In the genomic region with DNA sequence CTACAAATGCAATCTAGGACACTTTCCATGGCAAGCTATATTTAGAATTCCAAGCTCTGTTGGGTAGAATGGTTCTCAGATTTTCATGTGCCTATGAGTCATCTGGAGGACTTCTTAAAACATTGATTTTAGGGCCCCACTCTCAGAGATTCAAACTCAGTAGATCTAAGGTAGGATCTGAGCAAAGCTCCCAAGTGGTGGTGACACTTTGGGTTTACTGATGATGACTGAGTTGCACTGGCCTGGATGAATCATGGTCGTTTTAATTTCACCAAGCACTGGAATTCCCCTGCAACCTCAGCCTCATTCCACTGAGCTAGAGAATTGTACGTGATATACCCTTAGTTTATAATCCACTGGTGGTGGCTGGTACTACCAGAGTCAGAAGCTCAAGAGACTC, we compare ENCODE assay signal across 9 cellular contexts.
DNase-seq lines count a peak whose midpoint lies in the region; ATAC-seq lines count a peak whose summit lies in the region.
"Had no signal": no experiment of that assay in that cellular context is flagged by ENCODE, and none has a peak within 500 bp of the region (broad histone marks: within the 10 kb centered on the region; RNA-seq: fewer than 3 reads in every experiment).

No MANE protein-coding gene starts in this region.

- H2BK12ac ChIP-seq in mesenchymal stem cell (ENCODE audit: low read length in 2 of 2) = no peak overlapping the region

- H3K36me3 ChIP-seq in mesenchymal stem cell (ENCODE audit: control insufficient read depth in 1 of 2, insufficient read depth in 2 of 2, low read depth in 1 of 2, low read length in 2 of 2) = no peaks in the 10 kb centered on the region
- H3K36me3 ChIP-seq: suprapubic skin had no signal

- no peaks in the 10 kb centered on the region for H3K27me3 ChIP-seq in mesenchymal stem cell (ENCODE audit: control insufficient read depth in 1 of 2, insufficient read depth in 1 of 2, low read length in 2 of 2)
- H3K27me3 ChIP-seq: suprapubic skin had no signal

- no peak overlapping the region for H4K91ac ChIP-seq in mesenchymal stem cell (ENCODE audit: low read length)

- peak overlapping the region; percentile 83 for H2BK5ac ChIP-seq in mesenchymal stem cell (ENCODE audit: low read depth, low read length, poor library complexity, severe bottlenecking)

- H3K4me3 ChIP-seq in mesenchymal stem cell (ENCODE audit: insufficient read depth in 1 of 2, low read depth in 1 of 2, low read length in 2 of 2) = no peak overlapping the region
- H3K4me3 ChIP-seq: suprapubic skin had no signal

- peak overlapping the region; percentile 86 for H3K27ac ChIP-seq in mesenchymal stem cell (ENCODE audit: low read length, poor library complexity, severe bottlenecking)
- H3K27ac ChIP-seq: suprapubic skin had no signal

- peak overlapping the region; percentile 89 for H2AK5ac ChIP-seq in mesenchymal stem cell (ENCODE audit: low read length, severe bottlenecking)

- H3K9ac ChIP-seq in mesenchymal stem cell (ENCODE audit: low read length) = peak overlapping the region; percentile 6

- peak; percentile 82 for ATAC-seq in GM18868 (IDR thresholded peaks at IDR 0.05; ENCODE audit: unreplicated experiment)
- no peak for ATAC-seq in GM18907 (IDR thresholded peaks at IDR 0.05; ENCODE audit: unreplicated experiment)

- H2BK120ac ChIP-seq in mesenchymal stem cell (ENCODE audit: low read depth, low read length) = no peak overlapping the region

- no peaks in the 10 kb centered on the region for H3K9me3 ChIP-seq in mesenchymal stem cell (ENCODE audit: control insufficient read depth, low read length)
- H3K9me3 ChIP-seq: suprapubic skin had no signal

- H3K18ac ChIP-seq in mesenchymal stem cell (ENCODE audit: low read depth in 1 of 2, low read length in 2 of 2) = no peak overlapping the region

- 38% methylated on average over 1 of the region's 2 CpGs for WGBS in mesenchymal stem cell

- H3K14ac ChIP-seq in mesenchymal stem cell (ENCODE audit: low read length in 2 of 2) = no peak overlapping the region

- peaks cover 9% of the 10 kb centered on the region for H3K4me1 ChIP-seq in mesenchymal stem cell (ENCODE audit: control insufficient read depth, insufficient read depth, low read depth, low read length)

- no peak overlapping the region for H3K4ac ChIP-seq in mesenchymal stem cell (ENCODE audit: low read depth in 1 of 2, low read length in 2 of 2)

- H2AFZ ChIP-seq in mesenchymal stem cell (ENCODE audit: low read depth, low read length) = no peak overlapping the region

- peaks cover 9% of the 10 kb centered on the region for H3K79me1 ChIP-seq in mesenchymal stem cell (replicated peaks; ENCODE audit: low read length, poor library complexity, severe bottlenecking)

- H2BK15ac ChIP-seq in mesenchymal stem cell (ENCODE audit: low read depth, poor library complexity, severe bottlenecking) = no peak overlapping the region

- DNase-seq in COLO829 (ENCODE audit: low spot score) (peak; percentile 28), T1000 (lab: John Stamatoyannopoulos, UW) (peak; percentile 46), mesenchymal stem cell (peak; percentile 84), NCI-H1048 (lab: John Stamatoyannopoulos, UW) (no peak), NCI-H774 (lab: John Stamatoyannopoulos, UW) (no peak)
- DNase-seq in activated CD4-positive, CD25-positive, alpha-beta regulatory T cell (lab: John Stamatoyannopoulos, UW) = no peak

- no peak overlapping the region for H3K4me2 ChIP-seq in mesenchymal stem cell (ENCODE audit: low read length, poor library complexity, severe bottlenecking)

- H4K8ac ChIP-seq in mesenchymal stem cell (ENCODE audit: low read length) = no peak overlapping the region

- H3K23ac ChIP-seq in mesenchymal stem cell (ENCODE audit: low read length in 2 of 2) = no peak overlapping the region

Comparison
In these comparisons a context has a peak if more than half of its experiments do, and no peak if none do; other contexts are left out.
1. DNase-seq: peak in COLO829 (single experiment), T1000 (single experiment) and mesenchymal stem cell (single experiment); none in NCI-H1048 (single experiment), NCI-H774 (single experiment) and activated CD4-positive, CD25-positive, alpha-beta regulatory T cell (0 of 4).